Comparison of ENCODE assay signal across 9 cellular contexts in the genomic region with DNA sequence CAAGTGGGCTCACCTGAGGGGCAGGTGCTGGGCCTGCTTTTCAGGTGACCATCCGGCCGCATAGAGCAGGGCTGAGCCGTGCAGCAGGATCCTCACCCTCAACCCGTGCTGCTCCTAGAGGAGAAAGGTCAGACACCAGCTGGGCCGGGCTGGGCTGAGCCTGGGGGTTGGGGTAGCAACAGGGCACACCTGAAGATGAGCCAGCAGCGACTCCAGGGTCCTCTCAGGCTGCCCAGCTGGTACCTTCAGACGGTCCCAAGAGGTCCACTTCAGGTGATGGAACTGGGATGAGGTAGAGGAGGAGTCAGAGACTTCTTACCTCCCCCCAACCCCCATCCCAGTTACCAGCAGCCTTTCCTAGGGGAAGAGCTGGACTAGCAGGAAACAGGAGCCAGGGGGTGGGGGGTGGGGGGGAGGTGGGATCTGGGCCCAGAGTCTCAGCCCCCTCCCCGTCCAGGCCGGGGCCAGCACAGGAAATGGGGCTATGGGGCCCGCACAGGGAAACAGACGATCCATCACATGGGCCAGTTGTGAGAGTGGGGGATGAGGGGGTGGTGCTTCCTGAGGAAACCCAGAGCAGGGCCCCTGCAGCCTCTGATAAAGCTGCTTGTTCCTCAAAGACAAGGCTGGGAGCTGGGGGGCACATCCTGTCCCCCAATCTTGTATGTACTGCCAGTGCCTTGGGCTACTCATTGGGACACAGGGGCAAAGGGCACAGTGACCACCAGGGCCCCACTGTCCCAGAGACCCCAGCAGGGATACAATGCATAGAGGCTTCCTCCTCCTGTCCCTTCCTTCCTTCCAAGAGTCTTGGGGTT. TPM values are rescaled to one million over a fixed set of nuclear protein-coding genes. Genes with fewer than 3 reads are reported as not detected.
DNase-seq lines count a peak whose midpoint lies in the region; ATAC-seq and TF ChIP-seq lines count a peak whose summit lies in the region.
"Had no signal": no experiment of that assay in that cellular context is flagged by ENCODE, and none has a peak within 500 bp of the region (broad histone marks: within the 10 kb centered on the region; RNA-seq: fewer than 3 reads in every experiment).

No MANE protein-coding gene starts in this region.

- peaks cover 18% of the 10 kb centered on the region for H3K27me3 Mint-ChIP-seq in nephron progenitor cell (ENCODE audit: low read depth, poor library complexity)
- H3K27me3 Mint-ChIP-seq in Calu3 (ENCODE audit: unreplicated experiment), result peaks cover 34% of the 10 kb centered on the region

- H3K9ac ChIP-seq in BLaER1 treated with 17β-estradiol and CSF1 and Interleukin-3, amounts not matched to agents 10 nM and 100 nM, result peak overlapping the region; percentile 82 to 99 (median 97)
- peak overlapping the region; percentile 61 for H3K9ac ChIP-seq in Karpas-422 (ENCODE audit: low read length)

- H3K79me2 ChIP-seq in Karpas-422 (ENCODE audit: low read length), result no peaks in the 10 kb centered on the region

- TF ChIP-seq CTCF in dorsolateral prefrontal cortex (IDR thresholded peaks at IDR 0.05 in 54 of 56, conservative IDR thresholded peaks at IDR 0.05 in 2 of 56; ENCODE audit: low read depth in 1 of 56, partially characterized antibody in 56 of 56) (no peak), nephron progenitor cell (IDR thresholded peaks at IDR 0.05) (no peak), Calu3 (IDR thresholded peaks at IDR 0.05; ENCODE audit: unreplicated experiment) (no peak)

- H3K4me3 Mint-ChIP-seq in nephron progenitor cell (peak overlapping the region; percentile 71), Calu3 (ENCODE audit: low read depth, unreplicated experiment) (no peak overlapping the region)

- peak overlapping the region; percentile 52 to 95 (median 88) for H3K4me3 ChIP-seq in BLaER1 treated with 17β-estradiol and CSF1 and Interleukin-3, amounts not matched to agents 10 nM and 100 nM
- H3K4me3 ChIP-seq in Karpas-422 (ENCODE audit: low read length) (peak overlapping the region; percentile 56; the same call in 1 of the 2 replicates), dorsolateral prefrontal cortex (peak overlapping the region in 20 of 59 donors; percentile 1 to 98 (median 86))

- H3K27ac Mint-ChIP-seq in nephron progenitor cell, result peak overlapping the region; percentile 91
- H3K27ac Mint-ChIP-seq in Calu3 (ENCODE audit: unreplicated experiment), result no peak overlapping the region

- H3K4me1 Mint-ChIP-seq in nephron progenitor cell (peaks cover 70% of the 10 kb centered on the region), Calu3 (ENCODE audit: low read depth, unreplicated experiment) (peaks cover 12% of the 10 kb centered on the region)

- H3K27ac ChIP-seq in BLaER1 treated with 17β-estradiol and CSF1 and Interleukin-3, amounts not matched to agents 10 nM and 100 nM, result peak overlapping the region; percentile 87 to 100 (median 100)
- H3K27ac ChIP-seq in Karpas-422 (ENCODE audit: low read length), result peak overlapping the region; percentile 71
- peak overlapping the region; percentile 11 to 95 (median 87) for H3K27ac ChIP-seq in dorsolateral prefrontal cortex

- H3K4me2 ChIP-seq in BLaER1 treated with 17β-estradiol and CSF1 and Interleukin-3, amounts not matched to agents 10 nM and 100 nM, result peak overlapping the region; percentile 98 to 100 (median 100)
- H3K4me2 ChIP-seq in Karpas-422 (ENCODE audit: low read depth, low read length, poor library complexity, severe bottlenecking), result peak overlapping the region; percentile 99

- H3K36me3 ChIP-seq in BLaER1 treated with 17β-estradiol and CSF1 and Interleukin-3, amounts not matched to agents 10 nM and 100 nM, result peaks cover 14 to 38% (median 27%) of the 10 kb centered on the region in 11 experiments
- H3K36me3 ChIP-seq in Karpas-422 (ENCODE audit: insufficient read depth, low read length), result no peaks in the 10 kb centered on the region

- peak; percentile 65 for DNase-seq in Karpas-422
- peak in 3 of 10 donors; percentile 24 to 54 (median 36) for DNase-seq in dorsolateral prefrontal cortex
- DNase-seq in nephron progenitor cell, result peak; percentile 64
- DNase-seq in Calu3, result no peak
- no peak for DNase-seq in ureter (ENCODE audit: low spot score)

- ATAC-seq in HG02610 (IDR thresholded peaks at IDR 0.05; ENCODE audit: unreplicated experiment) (no peak), HG03039 (IDR thresholded peaks at IDR 0.05; ENCODE audit: unreplicated experiment) (no peak)

- H3K4me1 ChIP-seq in BLaER1 treated with 17β-estradiol and CSF1 and Interleukin-3, amounts not matched to agents 10 nM and 100 nM, result peaks cover 70 to 81% (median 76%) of the 10 kb centered on the region in 10 experiments
- H3K4me1 ChIP-seq in Karpas-422 (ENCODE audit: low read length), result peaks cover 49% of the 10 kb centered on the region

- intact Hi-C loops in dorsolateral prefrontal cortex (cut with DNase I), result no loop called here
- intact Hi-C loops in Calu3 (cut with micrococcal nuclease; ENCODE audit: unreplicated experiment), result no loop called here

- no peaks in the 10 kb centered on the region for H3K36me3 Mint-ChIP-seq in nephron progenitor cell (ENCODE audit: low read depth)
- peaks cover 12% of the 10 kb centered on the region for H3K36me3 Mint-ChIP-seq in Calu3 (ENCODE audit: insufficient read depth, unreplicated experiment)

- no peaks in the 10 kb centered on the region for H3K9me2 ChIP-seq in Karpas-422 (replicated peaks; ENCODE audit: insufficient read depth, low read length)

- H3K9me3 Mint-ChIP-seq in nephron progenitor cell, result no peaks in the 10 kb centered on the region
- H3K9me3 Mint-ChIP-seq in Calu3 (ENCODE audit: low read depth, unreplicated experiment), result no peaks in the 10 kb centered on the region

- H2AFZ ChIP-seq in Karpas-422 (ENCODE audit: low read length), result no peak overlapping the region; the same call in 1 of the 2 replicates

- H3K27me3 ChIP-seq in BLaER1 treated with 17β-estradiol and CSF1 and Interleukin-3, amounts not matched to agents 10 nM and 100 nM, result peaks cover 6 to 14% (median 9%) of the 10 kb centered on the region in 11 experiments; a peak in 16 of 22 replicates
- no peaks in the 10 kb centered on the region for H3K27me3 ChIP-seq in Karpas-422 (ENCODE audit: low read length)
- H3K27me3 ChIP-seq in dorsolateral prefrontal cortex, result no peaks in the 10 kb centered on the region

- no peaks in the 10 kb centered on the region for H4K20me1 ChIP-seq in BLaER1 treated with 17β-estradiol and CSF1 and Interleukin-3, amounts not matched to agents 10 nM and 100 nM
- no peaks in the 10 kb centered on the region for H4K20me1 ChIP-seq in Karpas-422 (ENCODE audit: insufficient read depth, low read depth, low read length)

- H3K9me3 ChIP-seq in BLaER1 treated with 17β-estradiol and CSF1 and Interleukin-3, amounts not matched to agents 10 nM and 100 nM (replicated peaks in 1 of 11), result no peaks in the 10 kb centered on the region
- no peaks in the 10 kb centered on the region for H3K9me3 ChIP-seq in Karpas-422 (ENCODE audit: low read length)

- BruUV-seq in Calu3 (replicated peaks; lab: Mats Ljungman, UMichigan), result no TSS peak

- CTCF ChIA-PET in Calu3 (lab: Charles Lee), result interaction anchor here (0.6 kb wide), 1 partner anchor 56 kb away, joined by 3 read pairs; no protein-coding TSS in a partner anchor

RNA-seq across cellular contexts. Expression of gene INKA1, which starts 3.0 kb away (rescaled TPM):
- 5.7 and 9.8 TPM in 2 replicates for total RNA-seq in Karpas-422 (2014; rRNA removed; shearing (Covaris generic); ENCODE audit: low replicate concordance)
- total RNA-seq in dorsolateral prefrontal cortex (1 to 10 TPM; 1.6 to 8.8 (median 5.3) TPM), Calu3 (2022) (0.35 TPM in 1 of 2 replicates, not detected in the other), ureter (13.8 TPM)

RNA-seq across cellular contexts. Expression of gene CDHR4, which starts 6.4 kb away (rescaled TPM):
- not detected in 2 replicates for total RNA-seq in Karpas-422 (2014; rRNA removed; shearing (Covaris generic); ENCODE audit: low replicate concordance)
- total RNA-seq in dorsolateral prefrontal cortex, result under 1 TPM in 8 of 120 experiments, not detected in 112; 0.19 to 0.84 (median 0.50) TPM
- not detected in 2 replicates for total RNA-seq in Calu3 (2022)
- total RNA-seq in ureter, result 0.62 TPM
- total RNA-seq: renal cortical epithelial cell had no signal

RNA-seq across cellular contexts. Expression of gene UBA7, which starts 7.7 kb away (rescaled TPM):
- 10.5 and 24.4 TPM in 2 replicates for total RNA-seq in Karpas-422 (2014; rRNA removed; shearing (Covaris generic); ENCODE audit: low replicate concordance)
- total RNA-seq in dorsolateral prefrontal cortex (10 to 100 TPM in 118 of 120 experiments, 1 to 10 TPM in 2; 9.9 to 55.4 (median 21.1) TPM), Calu3 (2022) (26.3 and 40.9 TPM in 2 replicates), ureter (162 TPM)

RNA-seq across cellular contexts. Expression of gene IP6K1, which starts 19.8 kb away (rescaled TPM):
- 22.3 and 27.3 TPM in 2 replicates for total RNA-seq in Karpas-422 (2014; rRNA removed; shearing (Covaris generic); ENCODE audit: low replicate concordance)
- total RNA-seq in dorsolateral prefrontal cortex, result 100 to 1,000 TPM in 104 of 120 experiments, 10 to 100 TPM in 16; 82.9 to 160 (median 118) TPM
- 30.3 and 31.8 TPM in 2 replicates for total RNA-seq in Calu3 (2022)
- total RNA-seq in ureter, result 32.0 TPM

RNA-seq across cellular contexts. Expression of gene TRAIP, which starts 50.3 kb away (rescaled TPM):
- total RNA-seq in Karpas-422 (2014; rRNA removed; shearing (Covaris generic); ENCODE audit: low replicate concordance), result 5.9 and 9.2 TPM in 2 replicates
- total RNA-seq in dorsolateral prefrontal cortex (1 to 10 TPM in 116 of 120 experiments, under 1 TPM in 4; 0.38 to 9.2 (median 3.0) TPM), Calu3 (2022) (28.2 and 29.7 TPM in 2 replicates), ureter (2.0 TPM)

Comparison
In these comparisons a context has a peak if more than half of its experiments do, and no peak if none do; other contexts are left out.
1. DNase-seq: peak in Karpas-422 (single experiment) and nephron progenitor cell (single experiment); none in Calu3 (single experiment) and ureter (single experiment).
2. Peak in every context shown above with its lines, with median percentiles within 50 percentile points of each other: H3K27ac ChIP-seq.